In genomic region chr11:122559218-122559617, GRCh38 we compare ENCODE assay signal across 7 cellular contexts.
DNase-seq lines count a peak whose midpoint lies in the region; ATAC-seq and TF ChIP-seq lines count a peak whose summit lies in the region.
"Not testable (repeated sequence)": the region's sequence is repeated elsewhere in the genome, so short reads cannot be mapped to it uniquely, and the experiment has no call there.

No MANE protein-coding gene starts in this region.

- H3K4me3 Mint-ChIP-seq in GM23338 (peak overlapping the region; percentile 75), endodermal cell (peak overlapping the region; percentile 65), neural crest cell (peak overlapping the region; percentile 50)

- H3F3A ChIP-seq in GM23338 (replicated peaks; ENCODE audit: low read depth), result not testable (repeated sequence)

- not testable (repeated sequence) for H3K27me3 ChIP-seq in GM23338 (ENCODE audit: insufficient read depth); MG63; endodermal cell (ENCODE audit: control insufficient read depth, insufficient read depth, low read length, poor library complexity, severe bottlenecking)
- peaks cover 15% of the 10 kb centered on the region for H3K27me3 ChIP-seq in iPS-15b (ENCODE audit: control insufficient read depth, insufficient read depth, low read length)

- H3K27ac ChIP-seq in GM23338 (ENCODE audit: low read depth); endodermal cell (ENCODE audit: low read depth, low read length): not testable (repeated sequence)

- not testable (repeated sequence) for H3K9me3 Mint-ChIP-seq in GM23338, endodermal cell, neural crest cell

- H3K27me3 Mint-ChIP-seq in GM23338 (ENCODE audit: insufficient read depth, low read depth, poor library complexity), result not testable (repeated sequence)
- H3K27me3 Mint-ChIP-seq in endodermal cell (ENCODE audit: insufficient read depth), result peaks cover 13% of the 10 kb centered on the region
- peaks cover 11% of the 10 kb centered on the region for H3K27me3 Mint-ChIP-seq in neural crest cell (ENCODE audit: low read depth)

- H2AFZ ChIP-seq in GM23338, result not testable (repeated sequence)

- H3K9me2 ChIP-seq in GM23338 (ENCODE audit: insufficient read depth), result not testable (repeated sequence)

- not testable (repeated sequence) for H4K20me1 ChIP-seq in GM23338 (replicated peaks; ENCODE audit: insufficient read depth)

- WGBS in endodermal cell (ENCODE audit: insufficient coverage in 1 of 2, insufficient read length in 1 of 2), 2 experiments, result 87 to 93% methylated on average over 6 to 9 of the region's 9 CpGs

- not testable (repeated sequence) for H3K4me1 Mint-ChIP-seq in GM23338, neural crest cell
- peaks cover 11% of the 10 kb centered on the region for H3K4me1 Mint-ChIP-seq in endodermal cell

- not testable (repeated sequence) for H3K27ac Mint-ChIP-seq in GM23338; endodermal cell; neural crest cell (ENCODE audit: unreplicated experiment)

- H3K4me3 ChIP-seq in GM23338, result peak overlapping the region; percentile 58
- H3K4me3 ChIP-seq in MG63, result peak overlapping the region; percentile 25; the same call in 1 of the 2 replicates
- H3K4me3 ChIP-seq in endodermal cell (ENCODE audit: low read length), result not testable (repeated sequence)
- H3K4me3 ChIP-seq in iPS-15b (ENCODE audit: low read depth, low read length), result peak overlapping the region; percentile 68

- H3K4me2 ChIP-seq in GM23338, result peak overlapping the region; percentile 69

- H3K4me1 ChIP-seq in GM23338 (ENCODE audit: insufficient read depth); endodermal cell (ENCODE audit: control insufficient read depth, insufficient read depth, low read length); iPS-15b (ENCODE audit: control insufficient read depth, insufficient read depth, low read length): not testable (repeated sequence)

- TF ChIP-seq CTCF in GM23338 (conservative IDR thresholded peaks at IDR 0.05; ENCODE audit: low read depth in 2 of 2); endodermal cell (conservative IDR thresholded peaks at IDR 0.05); neural crest cell (conservative IDR thresholded peaks at IDR 0.05): not testable (repeated sequence)

- H3K36me3 Mint-ChIP-seq in GM23338 (ENCODE audit: low read depth); endodermal cell (ENCODE audit: low read depth); neural crest cell (ENCODE audit: low read depth): not testable (repeated sequence)

- not testable (repeated sequence) for ATAC-seq in GM23338

- not testable (repeated sequence) for H3K9ac ChIP-seq in endodermal cell (ENCODE audit: extremely low read depth, low read length, poor library complexity, severe bottlenecking); iPS-15b (ENCODE audit: low read depth, low read length)

- not testable (repeated sequence) for DNase-seq in GM23338 (ENCODE audit: low spot score); MG63; endodermal cell; neural crest cell (ENCODE audit: low read depth, low spot score)
- DNase-seq in HT1080 (ENCODE audit: low read depth) (peak; percentile 38), SK-MEL-5 (ENCODE audit: low read depth, low spot score) (peak; percentile 8)

- H3K36me3 ChIP-seq in GM23338 (ENCODE audit: insufficient read depth); MG63; endodermal cell (ENCODE audit: control insufficient read depth, insufficient read depth, low read length); iPS-15b (ENCODE audit: control insufficient read depth, insufficient read depth, low read length): not testable (repeated sequence)

- in situ Hi-C loops in SK-MEL-5 (cut with HindIII; ENCODE audit: low pct_unique_long_range_greater_than_20kb, low sequenced_read_pairs), result not testable (repeated sequence)

- not testable (repeated sequence) for H3K79me2 ChIP-seq in GM23338 (replicated peaks; ENCODE audit: insufficient read depth)

- not testable (repeated sequence) for H3K9me3 ChIP-seq in MG63; endodermal cell (ENCODE audit: control insufficient read depth, low read length); iPS-15b (ENCODE audit: control insufficient read depth, insufficient read depth, low read length)
